29 cellular contexts compared by ENCODE assay signal in the genomic region with DNA sequence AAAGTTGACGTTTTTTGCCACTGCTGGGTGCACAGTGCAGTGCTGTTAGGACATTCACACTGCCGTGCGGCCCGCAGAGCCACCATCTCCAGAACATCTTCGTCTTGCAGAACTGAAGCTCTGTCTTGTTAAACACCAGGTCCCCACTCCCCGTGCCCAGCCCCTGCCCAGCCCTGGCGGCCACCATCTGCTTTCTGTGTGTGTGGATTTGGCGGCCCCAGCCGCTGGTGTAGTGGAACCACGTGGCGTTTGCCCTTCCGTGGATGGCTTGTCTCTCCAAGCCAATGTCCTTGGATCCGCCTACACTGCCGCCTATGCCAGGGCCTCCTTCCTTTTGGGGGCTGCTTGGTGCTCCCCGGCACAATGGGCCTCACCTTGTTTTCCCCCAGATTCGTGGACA. TPM values are rescaled to one million over a fixed set of nuclear protein-coding genes. Genes with fewer than 3 reads are reported as not detected.
"Had no signal": no experiment of that assay in that cellular context is flagged by ENCODE, and none has a peak within 500 bp of the region (broad histone marks: within the 10 kb centered on the region; RNA-seq: fewer than 3 reads in every experiment).

No MANE protein-coding gene starts in this region.

- ATAC-seq: activated CD8-positive, alpha-beta T cell treated with anti-CD3 and anti-CD28 coated beads for 36 hours; activated T-cell treated with anti-CD3 and anti-CD28 coated beads, Interleukin-2, amount 50 U/mL, for 4 hours; effector memory CD8-positive, alpha-beta T cell; left lung; stimulated activated naive B cell treated with anti-CD40 and anti-IgM and Interleukin-4, amounts not matched to agents 10 μg/mL and 1 μg/mL and 100 μg/mL, for 72 hours; T-cell had no signal

- H3K4me1 ChIP-seq: left lung, sigmoid colon, transverse colon had no signal

- H3K4me3 ChIP-seq: dorsolateral prefrontal cortex, left lung, lung, sigmoid colon, smooth muscle cell, transverse colon had no signal

- H3K27me3 ChIP-seq: dorsolateral prefrontal cortex, transverse colon had no signal

- H3K36me3 ChIP-seq: left lung, sigmoid colon, transverse colon had no signal

- H3K4me2 ChIP-seq: smooth muscle cell had no signal

- DNase-seq: activated CD4-positive, alpha-beta T cell treated with anti-CD3 and anti-CD28 coated beads for 4 hours; activated CD8-positive, alpha-beta T cell treated with anti-CD3 and anti-CD28 coated beads for 36 hours; activated naive CD4-positive, alpha-beta T cell treated with Interleukin-2 at 50 U/mL for 16 hours; activated naive CD8-positive, alpha-beta T cell treated with anti-CD3 and anti-CD28 coated beads for 36 hours; activated T-cell treated with anti-CD3 and anti-CD28 coated beads, Interleukin-2, amount 50 U/mL, for 4 hours; central memory CD4-positive, alpha-beta T cell; effector memory CD8-positive, alpha-beta T cell; foreskin melanocyte; hippocampal formation; kidney glomerular epithelial cell; naive B cell; occipital lobe; sigmoid colon; stimulated activated CD4-positive, alpha-beta T cell treated with anti-CD3 and anti-CD28 coated beads, Interleukin-15, amount 100 ng/mL, for 24 hours; stimulated activated naive B cell treated with anti-CD40 and anti-IgM and Interleukin-4, amounts not matched to agents 10 μg/mL and 1 μg/mL and 100 μg/mL, for 72 hours had no signal

- H3K9me3 Mint-ChIP-seq: activated naive CD8-positive, alpha-beta T cell treated with anti-CD3 and anti-CD28 coated beads for 36 hours; activated T-cell treated with anti-CD3 and anti-CD28 coated beads, Interleukin-2, amount 50 U/mL, for 4 hours; effector memory CD8-positive, alpha-beta T cell had no signal

- H3K9me3 ChIP-seq: left lung, sigmoid colon, transverse colon had no signal

- H3K36me3 Mint-ChIP-seq: activated naive CD8-positive, alpha-beta T cell treated with anti-CD3 and anti-CD28 coated beads for 36 hours; naive B cell; T-cell had no signal

- H3K4me3 Mint-ChIP-seq: activated CD8-positive, alpha-beta T cell treated with anti-CD3 and anti-CD28 coated beads for 36 hours; activated naive CD8-positive, alpha-beta T cell treated with anti-CD3 and anti-CD28 coated beads for 36 hours; activated T-cell treated with anti-CD3 and anti-CD28 coated beads, Interleukin-2, amount 50 U/mL, for 4 hours; effector memory CD8-positive, alpha-beta T cell; naive B cell; stimulated activated naive B cell treated with anti-CD40 and anti-IgM and Interleukin-4, amounts not matched to agents 10 μg/mL and 1 μg/mL and 100 μg/mL, for 72 hours; T-cell; T-helper 2 cell treated with Interferon-gamma antibody and Interleukin-4, amounts not matched to agents 5 μg/mL and 100 μg/mL, for 36 hours had no signal

- H3K27ac ChIP-seq: dorsolateral prefrontal cortex, left lung, sigmoid colon, transverse colon, VCaP had no signal

- H3K27ac Mint-ChIP-seq: activated CD8-positive, alpha-beta T cell treated with anti-CD3 and anti-CD28 coated beads for 36 hours; activated naive CD8-positive, alpha-beta T cell treated with anti-CD3 and anti-CD28 coated beads for 36 hours; activated T-helper 2 cell treated with anti-CD3 and anti-CD28 coated beads, Interferon-gamma antibody, Interleukin-2, Interleukin-4, amounts not matched to agents 10 μg/mL and 5 μg/mL and 100 μg/mL, durations not matched to agents 14 hours and 24 hours and 36 hours; effector memory CD8-positive, alpha-beta T cell; naive B cell; stimulated activated naive B cell treated with anti-CD40 and anti-IgM and Interleukin-4, amounts not matched to agents 10 μg/mL and 1 μg/mL and 100 μg/mL, for 72 hours; T-cell; T-helper 2 cell treated with Interferon-gamma antibody and Interleukin-4, amounts not matched to agents 5 μg/mL and 100 μg/mL, for 36 hours had no signal

RNA-seq across cellular contexts. Expression of a gene that starts 8.2 kb away (rescaled TPM):
- total RNA-seq: activated CD8-positive, alpha-beta T cell treated with anti-CD3 and anti-CD28 coated beads for 36 hours; activated naive CD8-positive, alpha-beta T cell treated with anti-CD3 and anti-CD28 coated beads for 36 hours; activated T-helper 2 cell treated with anti-CD3 and anti-CD28 coated beads, Interferon-gamma antibody, Interleukin-2, Interleukin-4, amounts not matched to agents 10 μg/mL and 5 μg/mL and 100 μg/mL, durations not matched to agents 14 hours and 24 hours and 36 hours; astrocyte; endothelial cell of umbilical vein; esophagus mucosa; mesenteric fat pad; occipital lobe; renal cortical epithelial cell; smooth muscle cell; transverse colon had no signal
